In the genomic region with DNA sequence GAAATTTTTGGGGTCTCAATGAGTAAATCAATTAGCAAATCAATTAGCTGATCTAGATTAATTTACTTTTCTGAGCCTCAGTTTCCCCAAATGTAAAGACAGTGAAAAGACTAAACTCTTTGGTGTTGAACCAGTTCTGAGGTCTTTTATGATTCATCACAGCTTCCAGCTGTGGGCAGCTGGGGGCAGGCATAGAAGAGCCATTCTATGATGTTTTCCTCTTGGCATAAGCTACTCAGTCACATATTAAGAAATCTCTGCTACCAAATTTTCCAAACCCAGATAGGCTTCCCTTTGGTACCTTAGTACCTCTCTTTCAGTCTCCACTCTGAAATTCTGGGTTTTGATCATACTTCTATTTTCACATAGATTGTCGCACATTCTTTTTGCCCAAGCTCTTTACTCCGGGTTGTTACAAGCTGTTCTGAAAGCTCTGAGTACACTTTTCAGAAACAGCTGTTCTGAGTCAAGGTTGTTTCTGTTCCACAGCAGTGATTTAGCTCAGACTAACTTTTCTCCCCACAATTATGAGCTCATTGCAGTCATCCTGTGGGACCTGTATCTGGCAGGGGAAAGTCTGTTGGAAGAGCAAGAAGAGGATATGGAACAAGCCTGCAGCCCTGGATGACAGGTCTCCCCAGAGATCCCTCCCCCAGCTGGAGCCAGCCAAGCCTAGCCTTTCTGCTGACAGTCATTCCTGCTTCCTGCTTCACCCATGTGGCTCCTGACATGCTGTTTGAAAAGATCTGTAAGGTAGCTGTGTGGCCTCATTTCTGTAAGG, we compare ENCODE assay signal across 8 cellular contexts.
DNase-seq lines count a peak whose midpoint lies in the region; TF ChIP-seq lines count a peak whose summit lies in the region.

No MANE protein-coding gene starts in this region.

- H3K27ac ChIP-seq in mammary epithelial cell (ENCODE audit: insufficient read depth, low read depth, low read length) = no peak overlapping the region
- H3K27ac ChIP-seq in MM.1S (ENCODE audit: low read length) = peak overlapping the region; percentile 31; the same call in 1 of the 2 replicates

- dilution Hi-C loops in mammary epithelial cell (cut with HindIII; ENCODE audit: low sequenced_read_pairs) = no loop called here

- DNase-seq in MCF 10A (ENCODE audit: unreplicated experiment) (peak; percentile 6), mammary epithelial cell (no peak), MM.1S (peak; percentile 12), hepatic stellate cell (ENCODE audit: low spot score) (peak; percentile 7), COLO668 (lab: John Stamatoyannopoulos, UW; ENCODE audit: unreplicated experiment) (no peak), HAP-1 (ENCODE audit: low spot score in 2 of 2) (no peak), NCI-H446 treated with DMSO at 0.1 percent for 48 hours (lab: John Stamatoyannopoulos, UW) (no peak)
- no peak for DNase-seq in T-helper 2 cell treated with Interferon-gamma antibody and Interleukin-4, amounts not matched to agents 5 μg/mL and 100 μg/mL, for 36 hours (ENCODE audit: low spot score)

- no peaks in the 10 kb centered on the region for H3K36me3 Mint-ChIP-seq in MCF 10A (ENCODE audit: insufficient read depth, unreplicated experiment)
- H3K36me3 Mint-ChIP-seq in T-helper 2 cell treated with Interferon-gamma antibody and Interleukin-4, amounts not matched to agents 5 μg/mL and 100 μg/mL, for 36 hours (ENCODE audit: low read depth) = no peaks in the 10 kb centered on the region

- intact Hi-C loops in MCF 10A (cut with micrococcal nuclease) = loop anchor here (10.0 kb wide), 1 partner anchor 335 kb away; no protein-coding TSS in a partner anchor
- intact Hi-C loops in mammary epithelial cell (cut with micrococcal nuclease) = no loop called here

- H3K9ac ChIP-seq in mammary epithelial cell (ENCODE audit: insufficient read depth, low read length) = no peak overlapping the region
- no peak overlapping the region for H3K9ac ChIP-seq in MM.1S (ENCODE audit: low read length)

- H3K4me1 Mint-ChIP-seq in MCF 10A (ENCODE audit: insufficient read depth, unreplicated experiment) = peaks cover 9% of the 10 kb centered on the region
- no peaks in the 10 kb centered on the region for H3K4me1 Mint-ChIP-seq in T-helper 2 cell treated with Interferon-gamma antibody and Interleukin-4, amounts not matched to agents 5 μg/mL and 100 μg/mL, for 36 hours (ENCODE audit: low read depth)

- in situ Hi-C loops in mammary epithelial cell (cut with MboI; ENCODE audit: low sequenced_read_pairs in 2 of 2) = no loop called here
- in situ Hi-C loops in HAP-1 (cut with MboI; ENCODE audit: low sequenced_read_pairs) = no loop called here

- H3K9me3 Mint-ChIP-seq in MCF 10A (ENCODE audit: unreplicated experiment) = no peaks in the 10 kb centered on the region
- peaks cover 4% of the 10 kb centered on the region for H3K9me3 Mint-ChIP-seq in T-helper 2 cell treated with Interferon-gamma antibody and Interleukin-4, amounts not matched to agents 5 μg/mL and 100 μg/mL, for 36 hours

- no peaks in the 10 kb centered on the region for H3F3A ChIP-seq in MM.1S (ENCODE audit: insufficient read depth, low read length)

- H2AFZ ChIP-seq in mammary epithelial cell (ENCODE audit: low read depth, low read length) (no peak overlapping the region), MM.1S (ENCODE audit: low read length) (0 out of 2 replicates have a peak overlapping the region, but pooled peaks have one; percentile 8)

- POLR2A ChIA-PET in MCF 10A (lab: Yijun Ruan, JAX) = interaction anchor here (1.2 kb wide), 1 partner anchor 52 kb away, joined by 4 read pairs; no protein-coding TSS in a partner anchor

- no peaks in the 10 kb centered on the region for H3K27me3 Mint-ChIP-seq in MCF 10A (ENCODE audit: insufficient read depth, unreplicated experiment)
- no peaks in the 10 kb centered on the region for H3K27me3 Mint-ChIP-seq in T-helper 2 cell treated with Interferon-gamma antibody and Interleukin-4, amounts not matched to agents 5 μg/mL and 100 μg/mL, for 36 hours (ENCODE audit: low read depth)

- H3K79me2 ChIP-seq in mammary epithelial cell (ENCODE audit: insufficient read depth, low read length) (no peaks in the 10 kb centered on the region), MM.1S (ENCODE audit: low read length) (no peaks in the 10 kb centered on the region)

- no peak for TF ChIP-seq CTCF in MCF 10A (IDR thresholded peaks at IDR 0.05; ENCODE audit: unreplicated experiment)
- TF ChIP-seq CTCF in mammary epithelial cell (conservative IDR thresholded peaks at IDR 0.05 in 1 of 2, IDR thresholded peaks at IDR 0.05 in 1 of 2; ENCODE audit: extremely low read depth in 1 of 2, insufficient read depth in 1 of 2, low read depth in 1 of 2, low read length in 2 of 2) = no peak
- TF ChIP-seq CTCF in MM.1S (IDR thresholded peaks at IDR 0.05; ENCODE audit: low read length) = no peak

- no peak overlapping the region for H3K4me2 ChIP-seq in mammary epithelial cell (ENCODE audit: insufficient read depth, low read depth, low read length)
- H3K4me2 ChIP-seq in MM.1S (ENCODE audit: low read depth, low read length) = no peak overlapping the region

- H3K9me3 ChIP-seq in mammary epithelial cell (replicated peaks; ENCODE audit: insufficient read depth, low read length) (no peaks in the 10 kb centered on the region), MM.1S (replicated peaks; ENCODE audit: insufficient read depth, low read length) (no peaks in the 10 kb centered on the region), HAP-1 (no peaks in the 10 kb centered on the region)

- no peaks in the 10 kb centered on the region for H3K27me3 ChIP-seq in mammary epithelial cell (ENCODE audit: insufficient read depth, low read length)
- H3K27me3 ChIP-seq in MM.1S (replicated peaks; ENCODE audit: insufficient read depth, low read length) = no peaks in the 10 kb centered on the region
- no peaks in the 10 kb centered on the region for H3K27me3 ChIP-seq in HAP-1 (ENCODE audit: low read depth)

- BruUV-seq in MCF 10A (replicated peaks; lab: Mats Ljungman, UMichigan) (no TSS peak), mammary epithelial cell (replicated peaks; lab: Mats Ljungman, UMichigan) (no TSS peak)

- H3K4me1 ChIP-seq in mammary epithelial cell (ENCODE audit: insufficient read depth, low read length) = no peaks in the 10 kb centered on the region
- H3K4me1 ChIP-seq in MM.1S (ENCODE audit: low read length) = peaks cover 19% of the 10 kb centered on the region
- H3K4me1 ChIP-seq in HAP-1 = no peaks in the 10 kb centered on the region

- H3K4me3 Mint-ChIP-seq in MCF 10A (ENCODE audit: unreplicated experiment) = no peak overlapping the region
- H3K4me3 Mint-ChIP-seq in T-helper 2 cell treated with Interferon-gamma antibody and Interleukin-4, amounts not matched to agents 5 μg/mL and 100 μg/mL, for 36 hours = no peak overlapping the region

- H3K27ac Mint-ChIP-seq in MCF 10A (ENCODE audit: low read depth, unreplicated experiment) = no peak overlapping the region
- H3K27ac Mint-ChIP-seq in T-helper 2 cell treated with Interferon-gamma antibody and Interleukin-4, amounts not matched to agents 5 μg/mL and 100 μg/mL, for 36 hours = no peak overlapping the region

- no peaks in the 10 kb centered on the region for H4K20me1 ChIP-seq in mammary epithelial cell (ENCODE audit: insufficient read depth, low read length)
- H4K20me1 ChIP-seq in MM.1S (ENCODE audit: insufficient read depth, low read length) = no peaks in the 10 kb centered on the region

- 96% methylated on average over 2 of the region's 2 CpGs for WGBS in mammary epithelial cell (ENCODE audit: low coverage, missing lambda C conversion rate)

- CTCF ChIA-PET in MCF 10A (lab: Yijun Ruan, JAX) = interaction anchor here (0.6 to 1.2 kb wide), 2 partner anchors 14 to 23 kb away, joined by 4 read pairs; no protein-coding TSS in a partner anchor
- CTCF ChIA-PET in mammary epithelial cell (lab: Charles Lee; ENCODE audit: low non-redundant PET) = no interaction called here

- no peaks in the 10 kb centered on the region for H3K9me2 ChIP-seq in MM.1S (replicated peaks; ENCODE audit: insufficient read depth, low read length)

- H3K36me3 ChIP-seq in mammary epithelial cell (ENCODE audit: insufficient read depth, low read length) (no peaks in the 10 kb centered on the region), MM.1S (replicated peaks; ENCODE audit: insufficient read depth, low read length) (no peaks in the 10 kb centered on the region), HAP-1 (replicated peaks) (no peaks in the 10 kb centered on the region)

- H3K4me3 ChIP-seq in mammary epithelial cell (replicated peaks in 1 of 3; ENCODE audit: insufficient read depth in 1 of 3, low read depth in 2 of 3, low read length in 3 of 3) (no peak overlapping the region), MM.1S (ENCODE audit: low read length) (no peak overlapping the region), HAP-1 (no peak overlapping the region)

Comparison
In these comparisons a context has a peak if more than half of its experiments do, and no peak if none do; other contexts are left out.
1. DNase-seq: peak in MCF 10A (single experiment), MM.1S (single experiment) and hepatic stellate cell (single experiment); none in mammary epithelial cell (single experiment), COLO668 (single experiment), T-helper 2 cell treated with Interferon-gamma antibody and Interleukin-4, amounts not matched to agents 5 μg/mL and 100 μg/mL, for 36 hours (single experiment), HAP-1 (0 of 2) and NCI-H446 treated with DMSO at 0.1 percent for 48 hours (single experiment).